In the genomic region with DNA sequence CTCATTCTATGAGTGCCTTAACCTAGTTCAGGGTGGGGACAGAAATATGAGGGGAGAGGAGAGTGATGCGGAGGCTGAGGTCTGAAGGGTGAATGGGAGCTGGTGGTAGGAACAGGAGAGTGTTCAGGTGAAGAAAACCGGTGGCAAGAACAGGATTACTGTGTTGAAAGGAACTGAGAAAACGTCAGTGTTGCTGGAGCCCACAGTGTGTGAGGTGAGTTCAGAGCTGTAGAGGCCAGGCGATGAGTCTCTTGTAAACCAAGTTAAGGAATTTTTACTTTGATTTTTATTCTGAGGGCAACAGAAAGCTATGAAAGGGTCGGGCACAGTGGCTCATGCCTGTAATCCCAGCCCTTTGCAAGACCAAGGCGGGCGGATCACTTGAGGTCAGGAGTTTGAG, we compare ENCODE assay signal across 1 cellular context.
TF ChIP-seq lines count a peak whose summit lies in the region.

No MANE protein-coding gene starts in this region.

TF ChIP-seq in GM23338, 12 proteins besides CTCF, POLR2A, EP300 and RAD21 (continued from another document):
- TF ChIP-seq, protein P1, sequence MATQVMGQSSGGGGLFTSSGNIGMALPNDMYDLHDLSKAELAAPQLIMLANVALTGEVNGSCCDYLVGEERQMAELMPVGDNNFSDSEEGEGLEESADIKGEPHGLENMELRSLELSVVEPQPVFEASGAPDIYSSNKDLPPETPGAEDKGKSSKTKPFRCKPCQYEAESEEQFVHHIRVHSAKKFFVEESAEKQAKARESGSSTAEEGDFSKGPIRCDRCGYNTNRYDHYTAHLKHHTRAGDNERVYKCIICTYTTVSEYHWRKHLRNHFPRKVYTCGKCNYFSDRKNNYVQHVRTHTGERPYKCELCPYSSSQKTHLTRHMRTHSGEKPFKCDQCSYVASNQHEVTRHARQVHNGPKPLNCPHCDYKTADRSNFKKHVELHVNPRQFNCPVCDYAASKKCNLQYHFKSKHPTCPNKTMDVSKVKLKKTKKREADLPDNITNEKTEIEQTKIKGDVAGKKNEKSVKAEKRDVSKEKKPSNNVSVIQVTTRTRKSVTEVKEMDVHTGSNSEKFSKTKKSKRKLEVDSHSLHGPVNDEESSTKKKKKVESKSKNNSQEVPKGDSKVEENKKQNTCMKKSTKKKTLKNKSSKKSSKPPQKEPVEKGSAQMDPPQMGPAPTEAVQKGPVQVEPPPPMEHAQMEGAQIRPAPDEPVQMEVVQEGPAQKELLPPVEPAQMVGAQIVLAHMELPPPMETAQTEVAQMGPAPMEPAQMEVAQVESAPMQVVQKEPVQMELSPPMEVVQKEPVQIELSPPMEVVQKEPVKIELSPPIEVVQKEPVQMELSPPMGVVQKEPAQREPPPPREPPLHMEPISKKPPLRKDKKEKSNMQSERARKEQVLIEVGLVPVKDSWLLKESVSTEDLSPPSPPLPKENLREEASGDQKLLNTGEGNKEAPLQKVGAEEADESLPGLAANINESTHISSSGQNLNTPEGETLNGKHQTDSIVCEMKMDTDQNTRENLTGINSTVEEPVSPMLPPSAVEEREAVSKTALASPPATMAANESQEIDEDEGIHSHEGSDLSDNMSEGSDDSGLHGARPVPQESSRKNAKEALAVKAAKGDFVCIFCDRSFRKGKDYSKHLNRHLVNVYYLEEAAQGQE (IDR thresholded peaks at IDR 0.05; ENCODE audit: unreplicated experiment): no peak
- TF ChIP-seq EZH2phosphoT487 (IDR thresholded peaks at IDR 0.05; ENCODE audit: unreplicated experiment) (no peak), EZH2 (IDR thresholded peaks at IDR 0.05; ENCODE audit: low read depth, unreplicated experiment) (no peak), ZNF331 (CRISPR knock-in tag; IDR thresholded peaks at IDR 0.05; ENCODE audit: low read depth) (no peak)
- TF ChIP-seq, protein P2, sequence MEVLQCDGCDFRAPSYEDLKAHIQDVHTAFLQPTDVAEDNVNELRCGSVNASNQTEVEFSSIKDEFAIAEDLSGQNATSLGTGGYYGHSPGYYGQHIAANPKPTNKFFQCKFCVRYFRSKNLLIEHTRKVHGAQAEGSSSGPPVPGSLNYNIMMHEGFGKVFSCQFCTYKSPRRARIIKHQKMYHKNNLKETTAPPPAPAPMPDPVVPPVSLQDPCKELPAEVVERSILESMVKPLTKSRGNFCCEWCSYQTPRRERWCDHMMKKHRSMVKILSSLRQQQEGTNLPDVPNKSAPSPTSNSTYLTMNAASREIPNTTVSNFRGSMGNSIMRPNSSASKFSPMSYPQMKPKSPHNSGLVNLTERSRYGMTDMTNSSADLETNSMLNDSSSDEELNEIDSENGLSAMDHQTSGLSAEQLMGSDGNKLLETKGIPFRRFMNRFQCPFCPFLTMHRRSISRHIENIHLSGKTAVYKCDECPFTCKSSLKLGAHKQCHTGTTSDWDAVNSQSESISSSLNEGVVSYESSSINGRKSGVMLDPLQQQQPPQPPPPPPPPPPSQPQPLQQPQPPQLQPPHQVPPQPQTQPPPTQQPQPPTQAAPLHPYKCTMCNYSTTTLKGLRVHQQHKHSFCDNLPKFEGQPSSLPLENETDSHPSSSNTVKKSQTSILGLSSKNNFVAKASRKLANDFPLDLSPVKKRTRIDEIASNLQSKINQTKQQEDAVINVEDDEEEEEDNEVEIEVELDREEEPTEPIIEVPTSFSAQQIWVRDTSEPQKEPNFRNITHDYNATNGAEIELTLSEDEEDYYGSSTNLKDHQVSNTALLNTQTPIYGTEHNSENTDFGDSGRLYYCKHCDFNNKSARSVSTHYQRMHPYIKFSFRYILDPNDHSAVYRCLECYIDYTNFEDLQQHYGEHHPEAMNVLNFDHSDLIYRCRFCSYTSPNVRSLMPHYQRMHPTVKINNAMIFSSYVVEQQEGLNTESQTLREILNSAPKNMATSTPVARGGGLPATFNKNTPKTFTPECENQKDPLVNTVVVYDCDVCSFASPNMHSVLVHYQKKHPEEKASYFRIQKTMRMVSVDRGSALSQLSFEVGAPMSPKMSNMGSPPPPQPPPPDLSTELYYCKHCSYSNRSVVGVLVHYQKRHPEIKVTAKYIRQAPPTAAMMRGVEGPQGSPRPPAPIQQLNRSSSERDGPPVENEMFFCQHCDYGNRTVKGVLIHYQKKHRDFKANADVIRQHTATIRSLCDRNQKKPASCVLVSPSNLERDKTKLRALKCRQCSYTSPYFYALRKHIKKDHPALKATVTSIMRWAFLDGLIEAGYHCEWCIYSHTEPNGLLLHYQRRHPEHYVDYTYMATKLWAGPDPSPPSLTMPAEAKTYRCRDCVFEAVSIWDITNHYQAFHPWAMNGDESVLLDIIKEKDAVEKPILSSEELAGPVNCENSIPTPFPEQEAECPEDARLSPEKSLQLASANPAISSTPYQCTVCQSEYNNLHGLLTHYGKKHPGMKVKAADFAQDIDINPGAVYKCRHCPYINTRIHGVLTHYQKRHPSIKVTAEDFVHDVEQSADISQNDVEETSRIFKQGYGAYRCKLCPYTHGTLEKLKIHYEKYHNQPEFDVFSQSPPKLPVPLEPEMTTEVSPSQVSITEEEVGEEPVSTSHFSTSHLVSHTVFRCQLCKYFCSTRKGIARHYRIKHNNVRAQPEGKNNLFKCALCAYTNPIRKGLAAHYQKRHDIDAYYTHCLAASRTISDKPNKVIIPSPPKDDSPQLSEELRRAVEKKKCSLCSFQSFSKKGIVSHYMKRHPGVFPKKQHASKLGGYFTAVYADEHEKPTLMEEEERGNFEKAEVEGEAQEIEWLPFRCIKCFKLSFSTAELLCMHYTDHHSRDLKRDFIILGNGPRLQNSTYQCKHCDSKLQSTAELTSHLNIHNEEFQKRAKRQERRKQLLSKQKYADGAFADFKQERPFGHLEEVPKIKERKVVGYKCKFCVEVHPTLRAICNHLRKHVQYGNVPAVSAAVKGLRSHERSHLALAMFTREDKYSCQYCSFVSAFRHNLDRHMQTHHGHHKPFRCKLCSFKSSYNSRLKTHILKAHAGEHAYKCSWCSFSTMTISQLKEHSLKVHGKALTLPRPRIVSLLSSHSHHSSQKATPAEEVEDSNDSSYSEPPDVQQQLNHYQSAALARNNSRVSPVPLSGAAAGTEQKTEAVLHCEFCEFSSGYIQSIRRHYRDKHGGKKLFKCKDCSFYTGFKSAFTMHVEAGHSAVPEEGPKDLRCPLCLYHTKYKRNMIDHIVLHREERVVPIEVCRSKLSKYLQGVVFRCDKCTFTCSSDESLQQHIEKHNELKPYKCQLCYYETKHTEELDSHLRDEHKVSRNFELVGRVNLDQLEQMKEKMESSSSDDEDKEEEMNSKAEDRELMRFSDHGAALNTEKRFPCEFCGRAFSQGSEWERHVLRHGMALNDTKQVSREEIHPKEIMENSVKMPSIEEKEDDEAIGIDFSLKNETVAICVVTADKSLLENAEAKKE (CRISPR knock-in tag; IDR thresholded peaks at IDR 0.05): no peak
TF ChIP-seq in GM23338: peak in this region for 0.
